Comparison of ENCODE assay signal across 15 cellular contexts in genomic region chr7:61576-62360, GRCh38.
"Had no signal": no experiment of that assay in that cellular context is flagged by ENCODE, and none has a peak within 500 bp of the region (broad histone marks: within the 10 kb centered on the region; RNA-seq: fewer than 3 reads in every experiment).

No MANE protein-coding gene starts in this region.

- DNase-seq: activated CD4-positive, alpha-beta T cell treated with anti-CD3 and anti-CD28 coated beads, Interleukin-2, amount 10 ng/mL, durations not matched to agents 7 days and 5 days; activated naive CD4-positive, alpha-beta T cell treated with anti-CD3 and anti-CD28 coated beads, Interleukin-2, amount 50 U/mL, for 16 hours; activated T-cell treated with anti-CD3 and anti-CD28 coated beads, Interleukin-2, amount 50 U/mL, for 24 hours; colonic mucosa; hippocampal formation; stimulated activated CD4-positive, alpha-beta T cell treated with anti-CD3 and anti-CD28 coated beads, Interleukin-4, amount 100 ng/mL, for 24 hours; stimulated activated CD8-positive, alpha-beta memory T cell treated with anti-CD3 and anti-CD28 coated beads, Interleukin-4, amount 100 ng/mL, for 48 hours; stimulated activated naive CD8-positive, alpha-beta T cell treated with anti-CD3 and anti-CD28 coated beads, Interleukin-15, Interleukin-2, amounts not matched to agents 100 U/mL and 50 U/mL, for 24 hours; T-helper 9 cell had no signal

- H3K27ac ChIP-seq: cardiac muscle cell, colonic mucosa, ovary, skin epidermis, upper lobe of left lung had no signal

- ATAC-seq: esophagus mucosa; stimulated activated naive CD8-positive, alpha-beta T cell treated with anti-CD3 and anti-CD28 coated beads, Interleukin-15, Interleukin-2, amounts not matched to agents 100 U/mL and 50 U/mL, for 24 hours had no signal

- H3K27me3 ChIP-seq: colonic mucosa, ovary, upper lobe of left lung had no signal

- H3K36me3 ChIP-seq: cardiac muscle cell, colonic mucosa, ovary, upper lobe of left lung had no signal

- FAIRE-seq: keratinocyte had no signal

- H3K4me1 ChIP-seq: colonic mucosa had no signal

- H3K9me3 ChIP-seq: colonic mucosa, ovary, upper lobe of left lung had no signal

- H3K4me3 ChIP-seq: cardiac muscle cell, colonic mucosa, ovary, skin epidermis, upper lobe of left lung had no signal
